ENCODE assay signal across 23 cellular contexts in genomic region chr17:2423271-2423670, GRCh38. TPM values are rescaled to one million over a fixed set of nuclear protein-coding genes. Genes with fewer than 3 reads are reported as not detected.
DNase-seq lines count a peak whose midpoint lies in the region; ATAC-seq and TF ChIP-seq lines count a peak whose summit lies in the region.
"Had no signal": no experiment of that assay in that cellular context is flagged by ENCODE, and none has a peak within 500 bp of the region (broad histone marks: within the 10 kb centered on the region; RNA-seq: fewer than 3 reads in every experiment).

No MANE protein-coding gene starts in this region.

- H3K27me3 Mint-ChIP-seq in CD8-positive, alpha-beta T cell (ENCODE audit: low read depth), result no peaks in the 10 kb centered on the region
- H3K27me3 Mint-ChIP-seq in brain, result no peaks in the 10 kb centered on the region
- H3K27me3 Mint-ChIP-seq: activated naive CD4-positive, alpha-beta T cell treated with anti-CD3 and anti-CD28 coated beads, Interleukin-2, amount 10 ng/mL, durations not matched to agents 7 days and 5 days; B cell; naive thymus-derived CD4-positive, alpha-beta T cell; T-helper 17 cell had no signal

- H3K27ac Mint-ChIP-seq in CD8-positive, alpha-beta T cell, result peak overlapping the region; percentile 21
- peak overlapping the region; percentile 11 to 90 (median 72) for H3K27ac Mint-ChIP-seq in brain
- H3K27ac Mint-ChIP-seq: activated naive CD4-positive, alpha-beta T cell treated with anti-CD3 and anti-CD28 coated beads, Interleukin-2, amount 10 ng/mL, durations not matched to agents 7 days and 5 days; activated T-helper 1 cell treated with anti-CD3 and anti-CD28 coated beads, Interleukin-12 subunit alpha, Interleukin-12 subunit beta, Interleukin-2, Interleukin-4 antibody, amounts not matched to agents 30 ng/mL and 10 ng/mL and 1 ng/mL, durations not matched to agents 14 hours and 24 hours and 36 hours; B cell; mesothelial cell of epicardium; T-helper 17 cell had no signal

- POLR2A ChIA-PET in CD8-positive, alpha-beta T cell (lab: Charles Lee), result no interaction called here

- H3K36me3 ChIP-seq in CD8-positive, alpha-beta T cell (ENCODE audit: insufficient read depth, low read length), result peaks cover 23% of the 10 kb centered on the region

- CTCF ChIA-PET in CD8-positive, alpha-beta T cell (lab: Charles Lee), result interaction anchor here (5.1 kb wide), 1 partner anchor 41 kb away, joined by 24 read pairs; no protein-coding TSS in a partner anchor

- DNase-seq in CD8-positive, alpha-beta T cell, result no peak
- DNase-seq in NCI-H1436 (lab: John Stamatoyannopoulos, UW), result peak; percentile 34
- DNase-seq in left kidney (ENCODE audit: low read depth, low spot score), result peak; percentile 60
- no peak for DNase-seq in NCI-H2227 treated with DMSO at 0.1 percent for 48 hours (lab: John Stamatoyannopoulos, UW)
- no peak for DNase-seq in globus pallidus (ENCODE audit: low spot score)
- DNase-seq: activated naive CD4-positive, alpha-beta T cell treated with anti-CD3 and anti-CD28 coated beads, Interleukin-2, amount 10 ng/mL, durations not matched to agents 7 days and 5 days; amygdala; naive thymus-derived CD4-positive, alpha-beta T cell; NCI-H2081; NCI-H526; substantia nigra; T-helper 17 cell had no signal

- intact Hi-C loops in CD8-positive, alpha-beta T cell (cut with DNase I, micrococcal nuclease), result no loop called here

- no peak overlapping the region for H3K4me3 Mint-ChIP-seq in CD8-positive, alpha-beta T cell
- H3K4me3 Mint-ChIP-seq in brain, result no peak overlapping the region
- H3K4me3 Mint-ChIP-seq: activated naive CD4-positive, alpha-beta T cell treated with anti-CD3 and anti-CD28 coated beads, Interleukin-2, amount 10 ng/mL, durations not matched to agents 7 days and 5 days; activated T-helper 1 cell treated with anti-CD3 and anti-CD28 coated beads, Interleukin-12 subunit alpha, Interleukin-12 subunit beta, Interleukin-2, Interleukin-4 antibody, amounts not matched to agents 30 ng/mL and 10 ng/mL and 1 ng/mL, durations not matched to agents 14 hours and 24 hours and 36 hours; B cell; mesothelial cell of epicardium; naive thymus-derived CD4-positive, alpha-beta T cell; T-helper 17 cell had no signal

- H3K27me3 ChIP-seq in CD8-positive, alpha-beta T cell (ENCODE audit: insufficient read depth, low read length), result no peaks in the 10 kb centered on the region
- H3K27me3 ChIP-seq: cardiac muscle cell had no signal

- no peak for ATAC-seq in CD8-positive, alpha-beta T cell
- ATAC-seq in HG03045 (IDR thresholded peaks at IDR 0.05; ENCODE audit: unreplicated experiment), result no peak
- no peak for ATAC-seq in HG02623 (IDR thresholded peaks at IDR 0.05; ENCODE audit: unreplicated experiment)
- ATAC-seq: GM12878; left lobe of liver; naive thymus-derived CD4-positive, alpha-beta T cell; T-helper 17 cell had no signal

- H3K9me3 ChIP-seq in CD8-positive, alpha-beta T cell (ENCODE audit: low read length), result no peaks in the 10 kb centered on the region

- no peaks in the 10 kb centered on the region for H3K4me1 ChIP-seq in CD8-positive, alpha-beta T cell (ENCODE audit: insufficient read depth, low read length)

- no peak overlapping the region for H3K27ac ChIP-seq in CD8-positive, alpha-beta T cell (ENCODE audit: low read depth, low read length)
- H3K27ac ChIP-seq: cardiac muscle cell, SK-N-MC had no signal

- no peaks in the 10 kb centered on the region for H3K9me3 Mint-ChIP-seq in CD8-positive, alpha-beta T cell
- no peaks in the 10 kb centered on the region for H3K9me3 Mint-ChIP-seq in brain
- H3K9me3 Mint-ChIP-seq: activated naive CD4-positive, alpha-beta T cell treated with anti-CD3 and anti-CD28 coated beads, Interleukin-2, amount 10 ng/mL, durations not matched to agents 7 days and 5 days; activated T-helper 1 cell treated with anti-CD3 and anti-CD28 coated beads, Interleukin-12 subunit alpha, Interleukin-12 subunit beta, Interleukin-2, Interleukin-4 antibody, amounts not matched to agents 30 ng/mL and 10 ng/mL and 1 ng/mL, durations not matched to agents 14 hours and 24 hours and 36 hours; mesothelial cell of epicardium; naive thymus-derived CD4-positive, alpha-beta T cell had no signal

- TF ChIP-seq CTCF in CD8-positive, alpha-beta T cell (IDR thresholded peaks at IDR 0.05), result no peak
- no peak for TF ChIP-seq CTCF in brain (conservative IDR thresholded peaks at IDR 0.05)

- no peaks in the 10 kb centered on the region for H3K4me1 Mint-ChIP-seq in CD8-positive, alpha-beta T cell (ENCODE audit: low read depth)
- H3K4me1 Mint-ChIP-seq in brain, result peaks cover 60% of the 10 kb centered on the region
- H3K4me1 Mint-ChIP-seq: activated naive CD4-positive, alpha-beta T cell treated with anti-CD3 and anti-CD28 coated beads, Interleukin-2, amount 10 ng/mL, durations not matched to agents 7 days and 5 days; B cell; T-helper 17 cell had no signal

- peaks cover 73% of the 10 kb centered on the region for H3K36me3 Mint-ChIP-seq in CD8-positive, alpha-beta T cell
- peaks cover 54% of the 10 kb centered on the region for H3K36me3 Mint-ChIP-seq in brain
- H3K36me3 Mint-ChIP-seq: activated naive CD4-positive, alpha-beta T cell treated with anti-CD3 and anti-CD28 coated beads, Interleukin-2, amount 10 ng/mL, durations not matched to agents 7 days and 5 days had no signal

- H3K4me3 ChIP-seq in CD8-positive, alpha-beta T cell (ENCODE audit: low read depth, low read length), result no peak overlapping the region
- H3K4me3 ChIP-seq: cardiac muscle cell, GM12878, SK-N-MC, smooth muscle cell had no signal

RNA-seq across cellular contexts. Expression of gene MNT, which starts 22.4 kb away (rescaled TPM):
- 100 to 1,000 TPM; 105 to 114 TPM for total RNA-seq in CD8-positive, alpha-beta T cell
- polyA plus RNA-seq in brain (ENCODE audit: insufficient read depth, low read depth, low replicate concordance), result 17.4 TPM

Comparison
In these comparisons a context has a peak if more than half of its experiments do, and no peak if none do; other contexts are left out.
1. DNase-seq: peak in NCI-H1436 (single experiment) and left kidney (single experiment); none in CD8-positive, alpha-beta T cell (0 of 7), NCI-H2227 treated with DMSO at 0.1 percent for 48 hours (single experiment) and globus pallidus (single experiment).